In genomic region chr5:163163858-163164257, GRCh38 we compare ENCODE assay signal across 20 cellular contexts.
"Had no signal": no experiment of that assay in that cellular context is flagged by ENCODE, and none has a peak within 500 bp of the region (broad histone marks: within the 10 kb centered on the region; RNA-seq: fewer than 3 reads in every experiment).

No MANE protein-coding gene starts in this region.

- H3K27me3 ChIP-seq: adrenal gland, ascending aorta, dorsolateral prefrontal cortex, heart right ventricle, spleen, upper lobe of left lung had no signal

- H3K4me1 ChIP-seq: adrenal gland, ascending aorta, colonic mucosa, heart right ventricle, spleen, upper lobe of left lung had no signal

- H3K9me3 ChIP-seq: adrenal gland, ascending aorta, colonic mucosa had no signal

- H3K27ac ChIP-seq: adrenal gland, ascending aorta, colonic mucosa, dorsolateral prefrontal cortex, heart right ventricle, spleen, upper lobe of left lung had no signal

- H3K36me3 ChIP-seq: adrenal gland, ascending aorta, colonic mucosa, heart right ventricle, spleen, upper lobe of left lung had no signal

- DNase-seq: activated B cell treated with CpG ODN at 0.5 μM for 24 hours; activated CD4-positive, alpha-beta T cell treated with anti-CD3 and anti-CD28 coated beads for 36 hours; activated CD4-positive, alpha-beta T cell treated with anti-CD3 and anti-CD28 coated beads, Interleukin-2, amount 50 U/mL, for 4 hours; activated CD8-positive, alpha-beta memory T cell treated with anti-CD3 and anti-CD28 coated beads, Interleukin-2, amount 50 U/mL, for 48 hours; activated naive CD4-positive, alpha-beta T cell; activated T-cell treated with anti-CD3 and anti-CD28 coated beads, Interleukin-2, amount 50 U/mL, for 4 hours; adrenal gland; colonic mucosa; dorsolateral prefrontal cortex; heart right ventricle; kidney; naive thymus-derived CD4-positive, alpha-beta T cell; retina; spleen; stimulated activated CD4-positive, alpha-beta T cell treated with anti-CD3 and anti-CD28 coated beads, Interleukin-4, amount 100 ng/mL, for 24 hours; stimulated activated naive CD4-positive, alpha-beta T cell treated with Interleukin-2 at 50 U/mL for 16 hours; upper lobe of left lung had no signal

- ATAC-seq: activated CD4-positive, alpha-beta T cell treated with anti-CD3 and anti-CD28 coated beads for 36 hours; activated T-cell treated with anti-CD3 and anti-CD28 coated beads, Interleukin-2, amount 50 U/mL, for 4 hours; heart right ventricle; left lobe of liver; naive thymus-derived CD4-positive, alpha-beta T cell had no signal

- H3K4me3 ChIP-seq: adrenal gland, ascending aorta, colonic mucosa, dorsolateral prefrontal cortex, heart right ventricle, lung, spleen, upper lobe of left lung had no signal
